Comparison of ENCODE assay signal across 8 cellular contexts in genomic region chrX:153793291-153793690, GRCh38. TPM values are rescaled to one million over a fixed set of nuclear protein-coding genes. Genes with fewer than 3 reads are reported as not detected.
DNase-seq lines count a peak whose midpoint lies in the region; ATAC-seq and TF ChIP-seq lines count a peak whose summit lies in the region.

No MANE protein-coding gene starts in this region.

- H3K23ac ChIP-seq in mesenchymal stem cell (ENCODE audit: low read length in 2 of 2) = no peak overlapping the region

- H3K79me2 ChIP-seq in ACC112 (ENCODE audit: control insufficient read depth, insufficient read depth, low read length, unreplicated experiment) = peaks cover 54% of the 10 kb centered on the region

- H4K8ac ChIP-seq in mesenchymal stem cell (ENCODE audit: low read length) = no peak overlapping the region

- peak overlapping the region in 1 of 2 experiments; percentile 61 for H3K4ac ChIP-seq in mesenchymal stem cell (ENCODE audit: low read depth in 1 of 2, low read length in 2 of 2)

- peak overlapping the region; percentile 85 for H3K4me3 ChIP-seq in ACC112 (ENCODE audit: low read depth, low read length)
- peak overlapping the region; percentile 95 for H3K4me3 ChIP-seq in HUES48 (ENCODE audit: low read depth, low read length)
- peak overlapping the region; percentile 82 to 83 for H3K4me3 ChIP-seq in mesenchymal stem cell (ENCODE audit: insufficient read depth in 1 of 2, low read depth in 1 of 2, low read length in 2 of 2)

- H2AFZ ChIP-seq in ACC112 (ENCODE audit: low read length, unreplicated experiment) (peak overlapping the region; percentile 8), mesenchymal stem cell (ENCODE audit: low read depth, low read length) (no peak overlapping the region)

- peak overlapping the region; percentile 24; the same call in 1 of the 2 replicates for H3K9ac ChIP-seq in HUES48 (ENCODE audit: low read depth, low read length)
- H3K9ac ChIP-seq in mesenchymal stem cell (ENCODE audit: low read length) = peak overlapping the region; percentile 94

- H2BK120ac ChIP-seq in mesenchymal stem cell (ENCODE audit: low read depth, low read length) = no peak overlapping the region

- no peak overlapping the region for H2AK5ac ChIP-seq in mesenchymal stem cell (ENCODE audit: low read length, severe bottlenecking)

- H3K27me3 ChIP-seq in ACC112 (ENCODE audit: insufficient read depth, low read length) (no peaks in the 10 kb centered on the region), HUES48 (ENCODE audit: control insufficient read depth, insufficient read depth, low read length) (no peaks in the 10 kb centered on the region), mesenchymal stem cell (ENCODE audit: control insufficient read depth in 1 of 2, insufficient read depth in 1 of 2, low read length in 2 of 2) (peaks cover 0 to 2% of the 10 kb centered on the region in 2 experiments)

- peak overlapping the region; percentile 87 to 95 (median 92) for H3K4me3 Mint-ChIP-seq in brain

- H3K18ac ChIP-seq in mesenchymal stem cell (ENCODE audit: low read depth in 1 of 2, low read length in 2 of 2) = no peak overlapping the region

- peak overlapping the region; percentile 82 to 94 (median 86) for H3K27ac Mint-ChIP-seq in brain

- H3K9me3 ChIP-seq in HUES48 (ENCODE audit: control insufficient read depth, insufficient read depth, low read length) (peaks cover 38% of the 10 kb centered on the region), mesenchymal stem cell (ENCODE audit: control insufficient read depth, low read length) (peaks cover 4% of the 10 kb centered on the region)

- no peak overlapping the region for H2BK15ac ChIP-seq in mesenchymal stem cell (ENCODE audit: low read depth, poor library complexity, severe bottlenecking)

- peaks cover 32% of the 10 kb centered on the region for H3K4me1 Mint-ChIP-seq in brain

- H3K79me1 ChIP-seq in mesenchymal stem cell (replicated peaks; ENCODE audit: low read length, poor library complexity, severe bottlenecking) = peaks cover 13% of the 10 kb centered on the region

- peaks cover 0 to 44% (median 0%) of the 10 kb centered on the region in 5 experiments for H3K9me3 Mint-ChIP-seq in brain

- 36% methylated on average over 3 of the region's 7 CpGs for WGBS in mesenchymal stem cell

- H4K91ac ChIP-seq in mesenchymal stem cell (ENCODE audit: low read length) = no peak overlapping the region

- peak overlapping the region; percentile 87 for H3K27ac ChIP-seq in ACC112 (ENCODE audit: low read depth, low read length)
- H3K27ac ChIP-seq in HUES48 (ENCODE audit: low read depth, low read length) = peak overlapping the region; percentile 90
- peak overlapping the region; percentile 40 for H3K27ac ChIP-seq in mesenchymal stem cell (ENCODE audit: low read length, poor library complexity, severe bottlenecking)

- TF ChIP-seq CTCF in brain (conservative IDR thresholded peaks at IDR 0.05) = no peak

- H3K36me3 Mint-ChIP-seq in brain = peaks cover 26% of the 10 kb centered on the region

- H3K4me2 ChIP-seq in mesenchymal stem cell (ENCODE audit: low read length, poor library complexity, severe bottlenecking) = peak overlapping the region; percentile 71

- H2BK12ac ChIP-seq in mesenchymal stem cell (ENCODE audit: low read length in 2 of 2) = no peak overlapping the region

- H3K36me3 ChIP-seq in ACC112 (ENCODE audit: insufficient read depth, low read length) (no peaks in the 10 kb centered on the region), HUES48 (ENCODE audit: control insufficient read depth, insufficient read depth, low read length) (peaks cover 28% of the 10 kb centered on the region), mesenchymal stem cell (ENCODE audit: control insufficient read depth in 1 of 2, insufficient read depth in 2 of 2, low read depth in 1 of 2, low read length in 2 of 2) (peaks cover 30 to 67% of the 10 kb centered on the region in 2 experiments)

- H2BK5ac ChIP-seq in mesenchymal stem cell (ENCODE audit: low read depth, low read length, poor library complexity, severe bottlenecking) = no peak overlapping the region

- H3K14ac ChIP-seq in mesenchymal stem cell (ENCODE audit: low read length in 2 of 2) = no peak overlapping the region

- peak; percentile 25 for DNase-seq in mesenchymal stem cell

- peaks cover 3% of the 10 kb centered on the region for H3K27me3 Mint-ChIP-seq in brain

- H3K4me1 ChIP-seq in ACC112 (ENCODE audit: control insufficient read depth, insufficient read depth, low read length, unreplicated experiment) (peaks cover 9% of the 10 kb centered on the region), HUES48 (ENCODE audit: control insufficient read depth, insufficient read depth, low read length) (no peaks in the 10 kb centered on the region), mesenchymal stem cell (ENCODE audit: control insufficient read depth, insufficient read depth, low read depth, low read length) (peaks cover 19% of the 10 kb centered on the region)

- ATAC-seq in GM21528 (IDR thresholded peaks at IDR 0.05; ENCODE audit: low FRiP score, unreplicated experiment) (no peak), HG02588 (IDR thresholded peaks at IDR 0.05; ENCODE audit: unreplicated experiment) (no peak), GM18517 (IDR thresholded peaks at IDR 0.05; ENCODE audit: unreplicated experiment) (no peak), GM21515 (IDR thresholded peaks at IDR 0.05; ENCODE audit: unreplicated experiment) (no peak)

RNA-seq across cellular contexts. Expression of gene IDH3G, which starts 0.9 kb away (rescaled TPM):
- polyA plus RNA-seq in brain (ENCODE audit: insufficient read depth, low read depth, low replicate concordance) = 102 TPM
- 73.4 TPM for polyA plus RNA-seq in mesenchymal stem cell (2013, experiment 1 of 2)
- polyA plus RNA-seq in mesenchymal stem cell (2013, experiment 2 of 2) = 71.2 TPM

RNA-seq across cellular contexts. Expression of gene SSR4, which starts 1.2 kb away (rescaled TPM):
- 365 TPM for polyA plus RNA-seq in brain (ENCODE audit: insufficient read depth, low read depth, low replicate concordance)
- polyA plus RNA-seq in mesenchymal stem cell (2013, experiment 1 of 2) = 398 TPM
- 402 TPM for polyA plus RNA-seq in mesenchymal stem cell (2013, experiment 2 of 2)

RNA-seq across cellular contexts. Expression of gene SRPK3, which starts 12.4 kb away (rescaled TPM):
- 15.6 TPM for polyA plus RNA-seq in brain (ENCODE audit: insufficient read depth, low read depth, low replicate concordance)
- 0.03 TPM for polyA plus RNA-seq in mesenchymal stem cell (2013, experiment 1 of 2)
- polyA plus RNA-seq in mesenchymal stem cell (2013, experiment 2 of 2) = 0.03 TPM

RNA-seq across cellular contexts. Expression of gene PLXNB3, which starts 29.2 kb away (rescaled TPM):
- polyA plus RNA-seq in brain (ENCODE audit: insufficient read depth, low read depth, low replicate concordance) = 38.0 TPM
- polyA plus RNA-seq in mesenchymal stem cell (2013, experiment 1 of 2) = 8.0 TPM
- 8.5 TPM for polyA plus RNA-seq in mesenchymal stem cell (2013, experiment 2 of 2)

RNA-seq across cellular contexts. Expression of gene PDZD4, which starts 37.1 kb away (rescaled TPM):
- 128 TPM for polyA plus RNA-seq in brain (ENCODE audit: insufficient read depth, low read depth, low replicate concordance)
- 0.47 TPM for polyA plus RNA-seq in mesenchymal stem cell (2013, experiment 1 of 2)
- polyA plus RNA-seq in mesenchymal stem cell (2013, experiment 2 of 2) = 0.40 TPM

Comparison
In these comparisons a context has a peak if more than half of its experiments do, and no peak if none do; other contexts are left out.
1. H3K27ac ChIP-seq: peak in every context shown above with its lines; median percentile 90 in HUES48; 87 in ACC112; 40 in mesenchymal stem cell.